Comparison of ENCODE assay signal across 13 cellular contexts in genomic region chr1:43360616-43361015, GRCh38. TPM values are rescaled to one million over a fixed set of nuclear protein-coding genes. Genes with fewer than 3 reads are reported as not detected.
DNase-seq lines count a peak whose midpoint lies in the region; ATAC-seq and TF ChIP-seq lines count a peak whose summit lies in the region.
"Had no signal": no experiment of that assay in that cellular context is flagged by ENCODE, and none has a peak within 500 bp of the region (broad histone marks: within the 10 kb centered on the region; RNA-seq: fewer than 3 reads in every experiment).

No MANE protein-coding gene starts in this region.

- POLR2A ChIA-PET in OCI-LY7 (lab: Charles Lee) = no interaction called here

- H3K9me3 Mint-ChIP-seq in activated CD8-positive, alpha-beta memory T cell treated with anti-CD3 and anti-CD28 coated beads, Interleukin-2, amount 10 ng/mL, durations not matched to agents 7 days and 5 days (ENCODE audit: low read depth) = no peaks in the 10 kb centered on the region
- no peaks in the 10 kb centered on the region for H3K9me3 Mint-ChIP-seq in endodermal cell

- ATAC-seq in activated CD8-positive, alpha-beta memory T cell treated with anti-CD3 and anti-CD28 coated beads, Interleukin-2, amount 10 ng/mL, durations not matched to agents 7 days and 5 days = no peak
- no peak for ATAC-seq in GM21619 (IDR thresholded peaks at IDR 0.05; ENCODE audit: unreplicated experiment)
- ATAC-seq: right cardiac atrium had no signal

- 94% methylated on average over 4 of the region's 4 CpGs; no CpG with 5 or more reads in 1 of the 2 experiments for WGBS in endodermal cell (ENCODE audit: insufficient coverage in 1 of 2, insufficient read length in 1 of 2), 2 experiments

- peaks cover 34% of the 10 kb centered on the region for H3K4me1 ChIP-seq in OCI-LY7 (ENCODE audit: insufficient read depth, low read length, poor library complexity, severe bottlenecking)
- peaks cover 13% of the 10 kb centered on the region for H3K4me1 ChIP-seq in endodermal cell (ENCODE audit: control insufficient read depth, insufficient read depth, low read length)
- peaks cover 31% of the 10 kb centered on the region for H3K4me1 ChIP-seq in skeletal muscle satellite cell (ENCODE audit: control insufficient read depth, insufficient read depth, low read length)

- intact Hi-C loops in OCI-LY7 (cut with micrococcal nuclease; ENCODE audit: unreplicated experiment) = no loop called here

- no peaks in the 10 kb centered on the region for H3K27me3 Mint-ChIP-seq in activated CD8-positive, alpha-beta memory T cell treated with anti-CD3 and anti-CD28 coated beads, Interleukin-2, amount 10 ng/mL, durations not matched to agents 7 days and 5 days
- H3K27me3 Mint-ChIP-seq in endodermal cell (ENCODE audit: insufficient read depth) = no peaks in the 10 kb centered on the region

- no peaks in the 10 kb centered on the region for H3K27me3 ChIP-seq in endodermal cell (ENCODE audit: control insufficient read depth, insufficient read depth, low read length, poor library complexity, severe bottlenecking)
- no peaks in the 10 kb centered on the region for H3K27me3 ChIP-seq in skeletal muscle satellite cell (ENCODE audit: control insufficient read depth, insufficient read depth, low read length)

- no peak overlapping the region for H3K9ac ChIP-seq in endodermal cell (ENCODE audit: extremely low read depth, low read length, poor library complexity, severe bottlenecking)
- peak overlapping the region; percentile 80 for H3K9ac ChIP-seq in skeletal muscle satellite cell (ENCODE audit: low read depth, low read length)

- H3K27ac ChIP-seq in OCI-LY7 (ENCODE audit: low read depth, low read length, poor library complexity, severe bottlenecking) (peak overlapping the region; percentile 76), endodermal cell (ENCODE audit: low read depth, low read length) (no peak overlapping the region)

- peaks cover 57% of the 10 kb centered on the region for H3K4me1 Mint-ChIP-seq in activated CD8-positive, alpha-beta memory T cell treated with anti-CD3 and anti-CD28 coated beads, Interleukin-2, amount 10 ng/mL, durations not matched to agents 7 days and 5 days
- peaks cover 27% of the 10 kb centered on the region for H3K4me1 Mint-ChIP-seq in endodermal cell

- H3K9me2 ChIP-seq in OCI-LY7 (ENCODE audit: insufficient read depth, low read length) = no peaks in the 10 kb centered on the region

- peaks cover 64% of the 10 kb centered on the region for H3K36me3 Mint-ChIP-seq in activated CD8-positive, alpha-beta memory T cell treated with anti-CD3 and anti-CD28 coated beads, Interleukin-2, amount 10 ng/mL, durations not matched to agents 7 days and 5 days
- peaks cover 59% of the 10 kb centered on the region for H3K36me3 Mint-ChIP-seq in endodermal cell (ENCODE audit: low read depth)

- peak overlapping the region; percentile 94 for H3K4me3 Mint-ChIP-seq in activated CD8-positive, alpha-beta memory T cell treated with anti-CD3 and anti-CD28 coated beads, Interleukin-2, amount 10 ng/mL, durations not matched to agents 7 days and 5 days
- peak overlapping the region; percentile 84 for H3K4me3 Mint-ChIP-seq in endodermal cell

- H3K4me2 ChIP-seq in OCI-LY7 (ENCODE audit: low read length) (peak overlapping the region; percentile 96), skeletal muscle satellite cell (ENCODE audit: low read length) (peak overlapping the region; percentile 91)

- H3K36me3 ChIP-seq in OCI-LY7 (ENCODE audit: insufficient read depth, low read length) (peaks cover 67% of the 10 kb centered on the region), endodermal cell (ENCODE audit: control insufficient read depth, insufficient read depth, low read length) (peaks cover 44% of the 10 kb centered on the region), skeletal muscle satellite cell (ENCODE audit: insufficient read depth, low read length) (peaks cover 52% of the 10 kb centered on the region)

- H3K27ac Mint-ChIP-seq in activated CD8-positive, alpha-beta memory T cell treated with anti-CD3 and anti-CD28 coated beads, Interleukin-2, amount 10 ng/mL, durations not matched to agents 7 days and 5 days = peak overlapping the region; percentile 83
- H3K27ac Mint-ChIP-seq in endodermal cell = no peak overlapping the region

- DNase-seq in activated CD8-positive, alpha-beta memory T cell treated with anti-CD3 and anti-CD28 coated beads, Interleukin-2, amount 10 ng/mL, durations not matched to agents 7 days and 5 days = no peak
- no peak for DNase-seq in activated CD8-positive, alpha-beta memory T cell treated with anti-CD3 and anti-CD28 coated beads, Interleukin-2, amount 50 U/mL, for 4 hours
- DNase-seq in OCI-LY7 (ENCODE audit: low spot score) (no peak), endodermal cell (no peak), H4 (ENCODE audit: low spot score) (no peak)
- DNase-seq in activated CD4-positive, CD25-positive, alpha-beta regulatory T cell treated with anti-CD3 and anti-CD28 coated beads, Interleukin-2, amount 50 U/mL, for 72 hours = no peak
- DNase-seq: C1 segment of cervical spinal cord; effector memory CD4-positive, alpha-beta T cell; NCI-H2107; right cardiac atrium had no signal

- H3K79me2 ChIP-seq in OCI-LY7 (ENCODE audit: insufficient read depth, low read depth, low read length) = peaks cover 28% of the 10 kb centered on the region

- H3K4me3 ChIP-seq in OCI-LY7 (ENCODE audit: low read depth, low read length, poor library complexity, severe bottlenecking) = peak overlapping the region; percentile 99
- H3K4me3 ChIP-seq in endodermal cell (ENCODE audit: low read length) = peak overlapping the region; percentile 90
- H3K4me3 ChIP-seq in skeletal muscle satellite cell (ENCODE audit: low read length) = peak overlapping the region; percentile 79

- no TSS peak for BruUV-seq in OCI-LY7 (replicated peaks; lab: Mats Ljungman, UMichigan)

- TF ChIP-seq CTCF in OCI-LY7 (conservative IDR thresholded peaks at IDR 0.05; ENCODE audit: low read length) (no peak), endodermal cell (conservative IDR thresholded peaks at IDR 0.05) (no peak)

- CTCF ChIA-PET in activated CD8-positive, alpha-beta memory T cell treated with anti-CD3 and anti-CD28 coated beads, Interleukin-2, amount 10 ng/mL, durations not matched to agents 7 days and 5 days (lab: Charles Lee) = interaction anchor here (0.8 kb wide), 1 partner anchor 8 kb away, joined by 3 read pairs; no protein-coding TSS in a partner anchor
- CTCF ChIA-PET in OCI-LY7 (lab: Charles Lee; ENCODE audit: unreplicated experiment) = no interaction called here

- no peak overlapping the region for H2AFZ ChIP-seq in OCI-LY7 (ENCODE audit: low read length)

- peaks cover 4% of the 10 kb centered on the region; the same call in 1 of the 2 replicates for H4K20me1 ChIP-seq in OCI-LY7 (ENCODE audit: insufficient read depth, low read length)

- no peaks in the 10 kb centered on the region for H3K9me3 ChIP-seq in OCI-LY7 (ENCODE audit: low read length)
- H3K9me3 ChIP-seq in endodermal cell (ENCODE audit: control insufficient read depth, low read length) = no peaks in the 10 kb centered on the region
- no peaks in the 10 kb centered on the region for H3K9me3 ChIP-seq in skeletal muscle satellite cell (replicated peaks; ENCODE audit: low read length)

RNA-seq across cellular contexts. Expression of gene CDC20, which starts 1.8 kb away (rescaled TPM):
- 100 to 1,000 TPM; 188 to 194 TPM for total RNA-seq in activated CD8-positive, alpha-beta memory T cell treated with anti-CD3 and anti-CD28 coated beads, Interleukin-2, amount 10 ng/mL, durations not matched to agents 7 days and 5 days
- 153 and 174 TPM in 2 replicates for total RNA-seq in OCI-LY7 (2014; rRNA removed; shearing (Covaris generic))
- total RNA-seq in OCI-LY7 (2022) (209 and 223 TPM in 2 replicates), endodermal cell (100 to 1,000 TPM; 126 to 149 TPM)
- polyA plus RNA-seq in endodermal cell (2013, experiment 1 of 2) = 183 TPM
- 169 TPM for polyA plus RNA-seq in endodermal cell (2013, experiment 2 of 2)
- total RNA-seq in skeletal muscle satellite cell (2012; rRNA removed) = 61.3 and 82.3 TPM in 2 replicates
- total RNA-seq in H4 (2014; rRNA removed; shearing (Covaris generic)) = 313 and 327 TPM in 2 replicates

RNA-seq across cellular contexts. Expression of gene ELOVL1, which starts 7.2 kb away (rescaled TPM):
- total RNA-seq in activated CD8-positive, alpha-beta memory T cell treated with anti-CD3 and anti-CD28 coated beads, Interleukin-2, amount 10 ng/mL, durations not matched to agents 7 days and 5 days = 10 to 100 TPM; 64.4 to 74.2 TPM
- total RNA-seq in OCI-LY7 (2014; rRNA removed; shearing (Covaris generic)) = 24.4 and 35.9 TPM in 2 replicates
- total RNA-seq in OCI-LY7 (2022) (38.2 and 43.9 TPM in 2 replicates), endodermal cell (10 to 100 TPM; 24.4 to 28.3 TPM)
- polyA plus RNA-seq in endodermal cell (2013, experiment 1 of 2) = 25.1 TPM
- polyA plus RNA-seq in endodermal cell (2013, experiment 2 of 2) = 23.3 TPM
- total RNA-seq in skeletal muscle satellite cell (2012; rRNA removed) = 44.9 and 69.9 TPM in 2 replicates
- 120 and 138 TPM in 2 replicates for total RNA-seq in H4 (2014; rRNA removed; shearing (Covaris generic))

RNA-seq across cellular contexts. Expression of gene MPL, which starts 23.0 kb away (rescaled TPM):
- not detected for total RNA-seq in activated CD8-positive, alpha-beta memory T cell treated with anti-CD3 and anti-CD28 coated beads, Interleukin-2, amount 10 ng/mL, durations not matched to agents 7 days and 5 days
- not detected in 2 replicates for total RNA-seq in OCI-LY7 (2014; rRNA removed; shearing (Covaris generic))
- total RNA-seq in OCI-LY7 (2022) = not detected in 2 replicates
- 1 to 10 TPM in 1 of 2 donors, under 1 TPM in 1; 0.64 to 1.2 TPM for total RNA-seq in endodermal cell
- polyA plus RNA-seq in endodermal cell (2013, experiment 1 of 2) = not detected
- not detected for polyA plus RNA-seq in endodermal cell (2013, experiment 2 of 2)
- not detected in 2 replicates for total RNA-seq in skeletal muscle satellite cell (2012; rRNA removed)
- not detected in 2 replicates for total RNA-seq in H4 (2014; rRNA removed; shearing (Covaris generic))
- total RNA-seq: SK-MEL-5 had no signal

RNA-seq across cellular contexts. Expression of gene MED8, which starts 29.0 kb away (rescaled TPM):
- total RNA-seq in activated CD8-positive, alpha-beta memory T cell treated with anti-CD3 and anti-CD28 coated beads, Interleukin-2, amount 10 ng/mL, durations not matched to agents 7 days and 5 days = 10 to 100 TPM; 38.7 to 43.6 TPM
- 37.6 and 38.8 TPM in 2 replicates for total RNA-seq in OCI-LY7 (2014; rRNA removed; shearing (Covaris generic))
- total RNA-seq in OCI-LY7 (2022) = 37.8 and 38.4 TPM in 2 replicates
- total RNA-seq in endodermal cell = 10 to 100 TPM; 16.1 to 18.8 TPM
- 21.9 TPM for polyA plus RNA-seq in endodermal cell (2013, experiment 1 of 2)
- polyA plus RNA-seq in endodermal cell (2013, experiment 2 of 2) = 20.6 TPM
- total RNA-seq in skeletal muscle satellite cell (2012; rRNA removed) = 56.3 and 59.2 TPM in 2 replicates
- 113 and 119 TPM in 2 replicates for total RNA-seq in H4 (2014; rRNA removed; shearing (Covaris generic))

RNA-seq across cellular contexts. Expression of gene SZT2, which starts 29.1 kb away (rescaled TPM):
- total RNA-seq in activated CD8-positive, alpha-beta memory T cell treated with anti-CD3 and anti-CD28 coated beads, Interleukin-2, amount 10 ng/mL, durations not matched to agents 7 days and 5 days = 10 to 100 TPM; 52.2 to 60.2 TPM
- total RNA-seq in OCI-LY7 (2014; rRNA removed; shearing (Covaris generic)) = 25.2 and 33.7 TPM in 2 replicates
- 79.4 and 79.8 TPM in 2 replicates for total RNA-seq in OCI-LY7 (2022)
- total RNA-seq in endodermal cell = 10 to 100 TPM; 55.6 to 59.7 TPM
- 13.6 TPM for polyA plus RNA-seq in endodermal cell (2013, experiment 1 of 2)
- 12.3 TPM for polyA plus RNA-seq in endodermal cell (2013, experiment 2 of 2)
- total RNA-seq in skeletal muscle satellite cell (2012; rRNA removed) = 23.6 and 26.6 TPM in 2 replicates
- 4.2 and 6.3 TPM in 2 replicates for total RNA-seq in H4 (2014; rRNA removed; shearing (Covaris generic))
